Comparison of ENCODE assay signal across 8 cellular contexts in genomic region chr11:18634140-18635032, GRCh38. TPM values are rescaled to one million over a fixed set of nuclear protein-coding genes. Genes with fewer than 3 reads are reported as not detected.
DNase-seq lines count a peak whose midpoint lies in the region; ATAC-seq, FAIRE-seq and TF ChIP-seq lines count a peak whose summit lies in the region.

TSS of gene SPTY2D1 (minus strand) at chr11:18634342. CDS start at chr11:18634257, 85 bp downstream.

- dilution Hi-C loops in endothelial cell of umbilical vein (cut with MboI; ENCODE audit: extremely low pct_ligation_motif_present, low sequenced_read_pairs) = no loop called here

- no peaks in the 10 kb centered on the region for H3K36me3 ChIP-seq in OCI-LY3 (replicated peaks; ENCODE audit: low read depth, low read length)
- no peaks in the 10 kb centered on the region for H3K36me3 ChIP-seq in endothelial cell of umbilical vein (ENCODE audit: control insufficient read depth in 2 of 2, extremely low read depth in 1 of 2, insufficient read depth in 2 of 2, low read length in 2 of 2)

- TF ChIP-seq CTCF in OCI-LY3 (IDR thresholded peaks at IDR 0.05; ENCODE audit: low read depth, low read length) = no peak
- no peak for TF ChIP-seq CTCF in endothelial cell of umbilical vein (IDR thresholded peaks at IDR 0.05; ENCODE audit: extremely low read depth in 1 of 2, insufficient read depth in 1 of 2, low read depth in 1 of 2, low read length in 2 of 2)

- DNase-seq in D341Med (ENCODE audit: low spot score) (peak; percentile 93), HuH-7 (ENCODE audit: low spot score) (peak; percentile 69), endothelial cell of umbilical vein (ENCODE audit: low read depth, low spot score) (peak; percentile 99), midbrain (lab: John Stamatoyannopoulos, UW) (peak; percentile 99)
- DNase-seq in activated CD8-positive, alpha-beta memory T cell treated with anti-CD3 and anti-CD28 coated beads, Interleukin-2, amount 50 U/mL, for 48 hours = peak; percentile 97
- peak; percentile 94 to 95 for DNase-seq in stimulated activated CD8-positive, alpha-beta memory T cell treated with anti-CD3 and anti-CD28 coated beads, Interleukin-2, amount 100 ng/mL, for 1 hour (ENCODE audit: low read depth in 2 of 2)

- H3K4me1 ChIP-seq in OCI-LY3 (ENCODE audit: low read length) = peaks cover 12% of the 10 kb centered on the region
- H3K4me1 ChIP-seq in endothelial cell of umbilical vein (ENCODE audit: control insufficient read depth, extremely low read depth, insufficient read depth, low read length) = peaks cover 16% of the 10 kb centered on the region

- peak within 1 kb of the TSS; percentile 99 for H3K4me2 ChIP-seq in OCI-LY3 (ENCODE audit: low read length)
- peak within 1 kb of the TSS; percentile 100 for H3K4me2 ChIP-seq in endothelial cell of umbilical vein (ENCODE audit: insufficient read depth, low read length)

- H3K27ac ChIP-seq in OCI-LY3 (ENCODE audit: low read length) = peak within 1 kb of the TSS; percentile 69
- peak within 1 kb of the TSS; percentile 83 for H3K27ac ChIP-seq in endothelial cell of umbilical vein (ENCODE audit: insufficient read depth, low read depth, low read length)

- ATAC-seq in GM21515 (IDR thresholded peaks at IDR 0.05; ENCODE audit: unreplicated experiment) = peak; percentile 96

- H2AFZ ChIP-seq in OCI-LY3 (ENCODE audit: low read depth, low read length) = peak within 1 kb of the TSS; percentile 95
- peak within 1 kb of the TSS; percentile 96 for H2AFZ ChIP-seq in endothelial cell of umbilical vein (ENCODE audit: low read depth, low read length)

- H4K20me1 ChIP-seq in OCI-LY3 (ENCODE audit: insufficient read depth, low read length) (peaks cover 34% of the 10 kb centered on the region), endothelial cell of umbilical vein (replicated peaks; ENCODE audit: control insufficient read depth, extremely low read depth, insufficient read depth, low read length) (no peaks in the 10 kb centered on the region)

- peak; percentile 97 for FAIRE-seq in endothelial cell of umbilical vein (lab: Jason Lieb, UNC)

- CTCF ChIA-PET in endothelial cell of umbilical vein (lab: Charles Lee) = interaction anchor here (1.0 to 1.9 kb wide), 7 partner anchors 13 to 130 kb away, joined by 3 to 6 read pairs (median 4); no protein-coding TSS in a partner anchor

- H3K9me3 ChIP-seq in OCI-LY3 (ENCODE audit: insufficient read depth, low read length) (no peaks in the 10 kb centered on the region), endothelial cell of umbilical vein (replicated peaks; ENCODE audit: control insufficient read depth, insufficient read depth, low read length) (no peaks in the 10 kb centered on the region)

- H3K4me3 ChIP-seq in OCI-LY3 (ENCODE audit: low read length) (peak within 1 kb of the TSS; percentile 95), endothelial cell of umbilical vein (replicated peaks in 1 of 3; ENCODE audit: insufficient read depth in 1 of 3, low read depth in 1 of 3, low read length in 3 of 3) (peak within 1 kb of the TSS; percentile 79 to 99 (median 97))

- H3K9me1 ChIP-seq in endothelial cell of umbilical vein (replicated peaks; ENCODE audit: control insufficient read depth, extremely low read depth, insufficient read depth, low read length) = no peaks in the 10 kb centered on the region

- POLR2A ChIA-PET in endothelial cell of umbilical vein (lab: Charles Lee) = interaction anchor here (0.7 to 2.2 kb wide), 4 partner anchors 15 to 108 kb away, joined by 3 to 9 read pairs (median 4); partner anchors contain the start of genes TSG101 and UEVLD

- H3K79me2 ChIP-seq in OCI-LY3 (ENCODE audit: low read length) (peaks cover 30% of the 10 kb centered on the region), endothelial cell of umbilical vein (ENCODE audit: control insufficient read depth, insufficient read depth, low read length) (peaks cover 39% of the 10 kb centered on the region)

- peak; percentile 96 for TF ChIP-seq POLR2A in endothelial cell of umbilical vein (IDR thresholded peaks at IDR 0.05; ENCODE audit: low read depth, low read length)

- H3K9ac ChIP-seq in OCI-LY3 (ENCODE audit: low read length) (peak within 1 kb of the TSS; percentile 79), endothelial cell of umbilical vein (replicated peaks; ENCODE audit: extremely low read depth, insufficient read depth, low read length) (peak within 1 kb of the TSS; percentile 98)

- TSS peak; percentile 98 for BruUV-seq in endothelial cell of umbilical vein (replicated peaks; lab: Mats Ljungman, UMichigan)

- H3K27me3 ChIP-seq in OCI-LY3 (ENCODE audit: low read depth, low read length) (peaks cover 3% of the 10 kb centered on the region; the same call in 1 of the 2 replicates), endothelial cell of umbilical vein (ENCODE audit: control insufficient read depth in 2 of 2, insufficient read depth in 2 of 2, low read length in 2 of 2) (peaks cover 0 to 1% of the 10 kb centered on the region in 2 experiments)

- intact Hi-C loops in endothelial cell of umbilical vein (cut with micrococcal nuclease) = loop anchor here (1.0 kb wide), 6 partner anchors 46 to 312 kb away; partner anchors contain the start of genes GTF2H1, HPS5, TMEM86A and TSG101

TF ChIP-seq in endothelial cell of umbilical vein, 7 proteins besides CTCF, POLR2A, EP300 and RAD21:
- TF ChIP-seq POLR2AphosphoS5 (IDR thresholded peaks at IDR 0.05; ENCODE audit: insufficient read depth, low read depth, low read length) (peak; percentile 95), MAX (IDR thresholded peaks at IDR 0.05; ENCODE audit: insufficient read depth, insufficient read length) (peak; percentile 64), JUN (IDR thresholded peaks at IDR 0.05; ENCODE audit: borderline replicate concordance, insufficient read depth, insufficient read length, low read depth) (no peak), GATA2 (IDR thresholded peaks at IDR 0.05; ENCODE audit: insufficient read depth, insufficient read length, low read depth, low read length) (no peak), FOS (IDR thresholded peaks at IDR 0.05; ENCODE audit: borderline replicate concordance, insufficient read depth, low read length) (no peak), EZH2 (IDR thresholded peaks at IDR 0.05; ENCODE audit: borderline replicate concordance, low read depth, low read length, severe bottlenecking) (no peak), MYC (IDR thresholded peaks at IDR 0.05; ENCODE audit: low read depth, low read length) (no peak)

RNA-seq across cellular contexts. Expression of gene SPTY2D1, which starts in this region (rescaled TPM):
- total RNA-seq in endothelial cell of umbilical vein = 13.7 and 18.7 TPM in 2 replicates
- polyA plus RNA-seq in endothelial cell of umbilical vein = 5.5 and 5.8 TPM in 2 replicates
- 6.0 and 6.3 TPM in 2 replicates for polyA plus RNA-seq in endothelial cell of umbilical vein (2011; cell fraction: cytosol; rRNA removed)
- polyA plus RNA-seq in endothelial cell of umbilical vein (2011; cell fraction: nucleus; rRNA removed) = 4.6 and 6.5 TPM in 2 replicates
- polyA plus RNA-seq in endothelial cell of umbilical vein (2012) = 13.1 and 16.2 TPM in 2 replicates
- polyA minus RNA-seq in endothelial cell of umbilical vein = 11.6 and 12.4 TPM in 2 replicates
- 15.3 TPM for polyA minus RNA-seq in endothelial cell of umbilical vein (2011; cell fraction: cytosol; rRNA and poly(A)+ RNA removed)
- polyA minus RNA-seq in endothelial cell of umbilical vein (2011; cell fraction: nucleus; rRNA and poly(A)+ RNA removed) = 5.9 and 8.4 TPM in 2 replicates

Comparison
In these comparisons a context has a peak if more than half of its experiments do, and no peak if none do; other contexts are left out.
1. Peak in every context shown above with its lines: DNase-seq, ATAC-seq, H3K4me3 ChIP-seq and H3K27ac ChIP-seq.